22 cellular contexts compared by ENCODE assay signal in genomic region chr11:7381937-7382336, GRCh38.
A peak's percentile ranks its signal among the peaks of the same experiment; 100 is the strongest.
DNase-seq lines count a peak whose midpoint lies in the region; ATAC-seq and TF ChIP-seq lines count a peak whose summit lies in the region.
"Had no signal": no experiment of that assay in that cellular context is flagged by ENCODE, and none has a peak within 500 bp of the region (broad histone marks: within the 10 kb centered on the region; RNA-seq: fewer than 3 reads in every experiment).

No MANE protein-coding gene starts in this region.

- peak; percentile 6 for DNase-seq in GM10266 (ENCODE audit: extremely low spot score)
- peak; percentile 2 for DNase-seq in RPMI8226
- DNase-seq in dedifferentiated amniotic fluid mesenchymal stem cell (ENCODE audit: extremely low spot score) = no peak
- no peak for DNase-seq in activated CD4-positive, alpha-beta T cell treated with anti-CD3 and anti-CD28 coated beads, Interleukin-2, amount 10 ng/mL, durations not matched to agents 7 days and 5 days
- no peak for DNase-seq in DMS79 treated with DMSO at 0.1 percent for 48 hours (lab: John Stamatoyannopoulos, UW)
- DNase-seq in SW480 (ENCODE audit: low spot score) = no peak
- DNase-seq: activated CD4-positive, alpha-beta T cell treated with anti-CD3 and anti-CD28 coated beads for 36 hours; activated CD8-positive, alpha-beta memory T cell treated with anti-CD3 and anti-CD28 coated beads, Interleukin-2, amount 10 ng/mL, durations not matched to agents 7 days and 5 days; DMS79; effector CD4-positive, alpha-beta T cell; foreskin fibroblast; KBM-7; left ventricle myocardium inferior; NCI-H1048; NCI-H187 treated with DMSO at 0.1 percent for 48 hours; NCI-H2227 treated with DMSO at 0.1 percent for 48 hours; NCI-H748 treated with DMSO at 0.1 percent for 48 hours; sigmoid colon; T-cell had no signal

- H3K27ac Mint-ChIP-seq in activated CD4-positive, alpha-beta T cell treated with anti-CD3 and anti-CD28 coated beads, Interleukin-2, amount 10 ng/mL, durations not matched to agents 7 days and 5 days = no peak overlapping the region
- H3K27ac Mint-ChIP-seq: activated CD4-positive, alpha-beta T cell treated with anti-CD3 and anti-CD28 coated beads for 36 hours; activated CD8-positive, alpha-beta memory T cell treated with anti-CD3 and anti-CD28 coated beads, Interleukin-2, amount 10 ng/mL, durations not matched to agents 7 days and 5 days; activated naive CD8-positive, alpha-beta T cell; T-cell had no signal

- H3K4me3 Mint-ChIP-seq in activated CD4-positive, alpha-beta T cell treated with anti-CD3 and anti-CD28 coated beads, Interleukin-2, amount 10 ng/mL, durations not matched to agents 7 days and 5 days = no peak overlapping the region
- H3K4me3 Mint-ChIP-seq: activated CD4-positive, alpha-beta T cell treated with anti-CD3 and anti-CD28 coated beads for 36 hours; activated CD8-positive, alpha-beta memory T cell treated with anti-CD3 and anti-CD28 coated beads, Interleukin-2, amount 10 ng/mL, durations not matched to agents 7 days and 5 days; activated naive CD8-positive, alpha-beta T cell; T-cell had no signal

- H3K36me3 Mint-ChIP-seq in activated CD4-positive, alpha-beta T cell treated with anti-CD3 and anti-CD28 coated beads, Interleukin-2, amount 10 ng/mL, durations not matched to agents 7 days and 5 days (ENCODE audit: low read depth) = no peaks in the 10 kb centered on the region
- H3K36me3 Mint-ChIP-seq: activated CD8-positive, alpha-beta memory T cell treated with anti-CD3 and anti-CD28 coated beads, Interleukin-2, amount 10 ng/mL, durations not matched to agents 7 days and 5 days; activated naive CD8-positive, alpha-beta T cell; T-cell had no signal

- POLR2A ChIA-PET in activated CD4-positive, alpha-beta T cell treated with anti-CD3 and anti-CD28 coated beads, Interleukin-2, amount 10 ng/mL, durations not matched to agents 7 days and 5 days (lab: Charles Lee) = no interaction called here

- TF ChIP-seq CTCF in GM10266 (IDR thresholded peaks at IDR 0.05; ENCODE audit: control insufficient read depth, insufficient read depth, low read depth, missing control alignments) = no peak

- peak; percentile 59 for ATAC-seq in GM21360 (IDR thresholded peaks at IDR 0.05; ENCODE audit: unreplicated experiment)
- ATAC-seq in HG03108 (IDR thresholded peaks at IDR 0.05; ENCODE audit: unreplicated experiment) = peak; percentile 42
- ATAC-seq: activated CD4-positive, alpha-beta T cell treated with anti-CD3 and anti-CD28 coated beads for 36 hours; activated CD8-positive, alpha-beta memory T cell treated with anti-CD3 and anti-CD28 coated beads, Interleukin-2, amount 10 ng/mL, durations not matched to agents 7 days and 5 days; T-cell had no signal

- H3K4me1 Mint-ChIP-seq in activated CD4-positive, alpha-beta T cell treated with anti-CD3 and anti-CD28 coated beads, Interleukin-2, amount 10 ng/mL, durations not matched to agents 7 days and 5 days = no peaks in the 10 kb centered on the region
- H3K4me1 Mint-ChIP-seq: activated CD4-positive, alpha-beta T cell treated with anti-CD3 and anti-CD28 coated beads for 36 hours; activated CD8-positive, alpha-beta memory T cell treated with anti-CD3 and anti-CD28 coated beads, Interleukin-2, amount 10 ng/mL, durations not matched to agents 7 days and 5 days; T-cell had no signal

- CTCF ChIA-PET in activated CD4-positive, alpha-beta T cell treated with anti-CD3 and anti-CD28 coated beads, Interleukin-2, amount 10 ng/mL, durations not matched to agents 7 days and 5 days (lab: Charles Lee) = no interaction called here

- H3K27me3 Mint-ChIP-seq in activated CD4-positive, alpha-beta T cell treated with anti-CD3 and anti-CD28 coated beads, Interleukin-2, amount 10 ng/mL, durations not matched to agents 7 days and 5 days = peaks cover 8% of the 10 kb centered on the region

- H3K9me3 Mint-ChIP-seq in activated CD4-positive, alpha-beta T cell treated with anti-CD3 and anti-CD28 coated beads, Interleukin-2, amount 10 ng/mL, durations not matched to agents 7 days and 5 days = no peaks in the 10 kb centered on the region
- H3K9me3 Mint-ChIP-seq: T-cell had no signal

Comparison
In these comparisons a context has a peak if more than half of its experiments do, and no peak if none do; other contexts are left out.
1. DNase-seq: peak in GM10266 (single experiment) and RPMI8226 (single experiment); none in dedifferentiated amniotic fluid mesenchymal stem cell (single experiment), activated CD4-positive, alpha-beta T cell treated with anti-CD3 and anti-CD28 coated beads, Interleukin-2, amount 10 ng/mL, durations not matched to agents 7 days and 5 days (single experiment), DMS79 treated with DMSO at 0.1 percent for 48 hours (single experiment) and SW480 (single experiment).